ENCODE assay signal across 21 cellular contexts in the genomic region with DNA sequence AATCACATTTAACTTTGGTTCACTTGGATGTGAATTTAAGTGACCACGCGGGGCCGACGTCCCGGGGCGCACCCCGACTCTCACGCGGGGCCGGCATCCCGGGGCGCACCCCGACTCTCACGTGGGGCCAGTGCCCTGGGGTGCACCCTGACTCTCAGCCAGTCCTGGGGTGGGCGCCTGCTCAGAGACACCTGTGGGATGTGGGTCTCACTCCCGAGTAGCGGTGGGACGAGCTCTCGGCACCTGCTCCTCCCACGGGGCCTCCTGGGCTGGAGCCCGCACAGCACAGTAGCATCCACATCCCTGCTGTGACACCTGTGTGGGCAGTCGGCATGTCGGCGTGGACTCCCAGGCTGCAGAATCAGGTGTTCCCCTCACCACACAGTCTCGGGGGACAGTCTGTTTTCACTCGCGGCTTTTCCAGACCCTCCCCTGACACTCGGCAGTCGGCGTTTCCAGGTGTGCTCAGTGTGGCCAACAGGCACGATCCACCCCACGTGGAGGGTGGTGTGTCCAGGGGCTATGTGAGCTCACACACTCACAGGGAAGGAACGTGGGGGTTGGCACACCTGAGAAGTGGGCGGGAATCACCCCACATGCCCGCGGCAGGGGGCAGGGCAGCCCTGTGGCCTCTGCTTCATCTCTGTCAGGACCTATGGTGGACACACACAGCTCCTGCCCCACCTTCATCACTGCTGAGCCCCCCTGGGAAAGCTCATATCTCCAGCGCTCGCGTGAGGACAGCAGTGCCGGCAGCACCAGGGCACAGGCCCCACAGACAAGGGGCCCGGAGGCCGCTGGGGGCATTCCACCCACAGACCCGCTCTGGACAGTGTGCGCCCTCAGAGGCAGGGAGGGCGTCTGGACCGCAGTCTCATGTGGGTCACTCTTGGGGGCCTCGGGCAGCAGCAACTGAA.
"Had no signal": no experiment of that assay in that cellular context is flagged by ENCODE, and none has a peak within 500 bp of the region (broad histone marks: within the 10 kb centered on the region; RNA-seq: fewer than 3 reads in every experiment).

No MANE protein-coding gene starts in this region.

- H3K4me3 Mint-ChIP-seq: activated CD4-positive, alpha-beta T cell treated with anti-CD3 and anti-CD28 coated beads, Interleukin-2, amount 10 ng/mL, durations not matched to agents 7 days and 5 days; activated CD8-positive, alpha-beta T cell treated with anti-CD3 and anti-CD28 coated beads, Interleukin-2, amount 10 ng/mL, durations not matched to agents 7 days and 5 days; activated naive CD8-positive, alpha-beta T cell treated with anti-CD3 and anti-CD28 coated beads, Interleukin-2, amount 50 U/mL, for 24 hours; activated T-helper 1 cell treated with anti-CD3 and anti-CD28 coated beads, Interleukin-12 subunit alpha, Interleukin-12 subunit beta, Interleukin-2, Interleukin-4 antibody, amounts not matched to agents 30 ng/mL and 10 ng/mL and 1 ng/mL, durations not matched to agents 14 hours and 24 hours and 36 hours; nephron progenitor cell had no signal

- H3K9me3 ChIP-seq: body of pancreas, stomach, transverse colon had no signal

- H3K4me1 Mint-ChIP-seq: activated CD4-positive, alpha-beta T cell treated with anti-CD3 and anti-CD28 coated beads, Interleukin-2, amount 10 ng/mL, durations not matched to agents 7 days and 5 days; activated naive CD8-positive, alpha-beta T cell treated with anti-CD3 and anti-CD28 coated beads, Interleukin-2, amount 50 U/mL, for 24 hours had no signal

- H3K9me3 Mint-ChIP-seq: activated CD4-positive, alpha-beta T cell treated with anti-CD3 and anti-CD28 coated beads, Interleukin-2, amount 10 ng/mL, durations not matched to agents 7 days and 5 days; activated naive CD8-positive, alpha-beta T cell treated with anti-CD3 and anti-CD28 coated beads, Interleukin-2, amount 50 U/mL, for 24 hours; activated T-helper 1 cell treated with anti-CD3 and anti-CD28 coated beads, Interleukin-12 subunit alpha, Interleukin-12 subunit beta, Interleukin-2, Interleukin-4 antibody, amounts not matched to agents 30 ng/mL and 10 ng/mL and 1 ng/mL, durations not matched to agents 14 hours and 24 hours and 36 hours had no signal

- H3K4me1 ChIP-seq: foreskin keratinocyte had no signal

- H3K36me3 ChIP-seq: cardiac muscle cell, transverse colon had no signal

- H3K4me3 ChIP-seq: body of pancreas, cardiac muscle cell, stomach, transverse colon had no signal

- H3K27ac ChIP-seq: cardiac muscle cell, foreskin keratinocyte, VCaP had no signal

- ATAC-seq: activated CD4-positive, CD25-positive, alpha-beta regulatory T cell treated with anti-CD3 and anti-CD28 coated beads, Interleukin-2, amount 50 U/mL, for 24 hours; activated CD8-positive, alpha-beta T cell treated with anti-CD3 and anti-CD28 coated beads, Interleukin-2, amount 10 ng/mL, durations not matched to agents 7 days and 5 days; activated naive CD8-positive, alpha-beta T cell treated with anti-CD3 and anti-CD28 coated beads, Interleukin-2, amount 50 U/mL, for 24 hours; body of pancreas; foreskin keratinocyte; left lobe of liver had no signal

- H3K27me3 ChIP-seq: body of pancreas, cardiac muscle cell, foreskin keratinocyte, stomach, transverse colon had no signal

- DNase-seq: activated CD4-positive, alpha-beta T cell treated with anti-CD3 and anti-CD28 coated beads, Interleukin-2, amount 10 ng/mL, durations not matched to agents 7 days and 5 days; activated CD8-positive, alpha-beta T cell treated with anti-CD3 and anti-CD28 coated beads, Interleukin-2, amount 10 ng/mL, durations not matched to agents 7 days and 5 days; activated gamma-delta T cell; activated naive CD4-positive, alpha-beta T cell treated with anti-CD3 and anti-CD28 coated beads, Interleukin-2, amount 50 U/mL, for 16 hours; activated naive CD8-positive, alpha-beta T cell treated with anti-CD3 and anti-CD28 coated beads, Interleukin-2, amount 50 U/mL, for 24 hours; body of pancreas; effector memory CD4-positive, alpha-beta T cell; foreskin keratinocyte; mammary epithelial cell; midbrain; nephron progenitor cell; occipital lobe; retina; stimulated activated CD4-positive, alpha-beta T cell treated with anti-CD3 and anti-CD28 coated beads, Interleukin-1b, Interleukin-23, amount 100 ng/mL, for 48 hours; stomach; transverse colon had no signal

- H3K27ac Mint-ChIP-seq: activated CD4-positive, alpha-beta T cell treated with anti-CD3 and anti-CD28 coated beads, Interleukin-2, amount 10 ng/mL, durations not matched to agents 7 days and 5 days; activated CD8-positive, alpha-beta T cell treated with anti-CD3 and anti-CD28 coated beads, Interleukin-2, amount 10 ng/mL, durations not matched to agents 7 days and 5 days; activated naive CD8-positive, alpha-beta T cell treated with anti-CD3 and anti-CD28 coated beads, Interleukin-2, amount 50 U/mL, for 24 hours; activated T-helper 1 cell treated with anti-CD3 and anti-CD28 coated beads, Interleukin-12 subunit alpha, Interleukin-12 subunit beta, Interleukin-2, Interleukin-4 antibody, amounts not matched to agents 30 ng/mL and 10 ng/mL and 1 ng/mL, durations not matched to agents 14 hours and 24 hours and 36 hours had no signal

- H3K27me3 Mint-ChIP-seq: activated CD4-positive, alpha-beta T cell treated with anti-CD3 and anti-CD28 coated beads, Interleukin-2, amount 10 ng/mL, durations not matched to agents 7 days and 5 days; activated naive CD8-positive, alpha-beta T cell treated with anti-CD3 and anti-CD28 coated beads, Interleukin-2, amount 50 U/mL, for 24 hours had no signal
